13 cellular contexts compared by ENCODE assay signal in the genomic region with DNA sequence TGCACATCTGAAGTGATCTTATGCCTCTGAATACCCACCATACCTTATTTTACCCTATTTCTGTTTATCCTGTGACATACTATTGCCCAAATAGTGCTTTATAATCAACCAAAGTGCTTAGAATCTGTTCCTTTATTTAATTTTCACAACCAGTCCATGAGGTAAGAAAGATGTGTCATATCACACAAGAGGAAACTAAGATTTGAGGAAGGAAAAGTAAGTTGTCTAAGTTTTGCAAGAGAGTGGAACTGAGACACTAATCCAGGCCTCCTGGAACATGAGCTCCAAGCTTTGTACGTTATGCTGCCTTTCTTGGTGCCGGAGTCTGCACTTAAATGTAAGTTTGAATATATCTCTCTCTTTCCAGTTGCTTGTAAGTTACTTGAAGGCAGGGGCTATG. TPM values are rescaled to one million over a fixed set of nuclear protein-coding genes. Genes with fewer than 3 reads are reported as not detected.
DNase-seq lines count a peak whose midpoint lies in the region; ATAC-seq and TF ChIP-seq lines count a peak whose summit lies in the region.
"Had no signal": no experiment of that assay in that cellular context is flagged by ENCODE, and none has a peak within 500 bp of the region (broad histone marks: within the 10 kb centered on the region; RNA-seq: fewer than 3 reads in every experiment).

No MANE protein-coding gene starts in this region.

- no peak for DNase-seq in activated CD8-positive, alpha-beta T cell treated with anti-CD3 and anti-CD28 coated beads for 36 hours
- DNase-seq in activated CD8-positive, alpha-beta T cell treated with anti-CD3 and anti-CD28 coated beads, Interleukin-2, amount 10 ng/mL, durations not matched to agents 7 days and 5 days = no peak
- DNase-seq in SKM-1 (lab: John Stamatoyannopoulos, UW; ENCODE audit: unreplicated experiment) (peak; percentile 87), left ventricle myocardium inferior (no peak), gastrocnemius medialis (no peak), T-helper 1 cell (no peak)
- DNase-seq in activated CD4-positive, alpha-beta T cell treated with anti-CD3 and anti-CD28 coated beads, Interleukin-2, amount 10 ng/mL, durations not matched to agents 24 days and 14 days = no peak
- DNase-seq: activated naive CD8-positive, alpha-beta T cell treated with anti-CD3 and anti-CD28 coated beads, Interleukin-2, amount 10 ng/mL, durations not matched to agents 7 days and 5 days; effector CD4-positive, alpha-beta T cell; NCI-H446 treated with DMSO at 0.1 percent for 48 hours; SHP77 treated with DMSO at 0.1 percent for 48 hours; stimulated activated CD4-positive, alpha-beta T cell treated with anti-CD3 and anti-CD28 coated beads, Interleukin-2, amount 100 ng/mL, for 24 hours had no signal

- peak overlapping the region; percentile 66 for H3K27ac ChIP-seq in left ventricle myocardium inferior (replicated peaks)
- H3K27ac ChIP-seq in gastrocnemius medialis = peak overlapping the region; percentile 61 to 76 (median 74)

- TF ChIP-seq CTCF in activated CD8-positive, alpha-beta T cell treated with anti-CD3 and anti-CD28 coated beads for 36 hours (IDR thresholded peaks at IDR 0.05) = no peak
- TF ChIP-seq CTCF in left ventricle myocardium inferior (IDR thresholded peaks at IDR 0.05; ENCODE audit: borderline replicate concordance) = no peak
- TF ChIP-seq CTCF in gastrocnemius medialis (IDR thresholded peaks at IDR 0.05 in 4 of 5, conservative IDR thresholded peaks at IDR 0.05 in 1 of 5) = no peak

- H3K27ac Mint-ChIP-seq in activated CD8-positive, alpha-beta T cell treated with anti-CD3 and anti-CD28 coated beads for 36 hours = peak overlapping the region; percentile 6
- no peak overlapping the region for H3K27ac Mint-ChIP-seq in activated CD8-positive, alpha-beta T cell treated with anti-CD3 and anti-CD28 coated beads, Interleukin-2, amount 10 ng/mL, durations not matched to agents 7 days and 5 days
- H3K27ac Mint-ChIP-seq in activated CD4-positive, alpha-beta T cell treated with anti-CD3 and anti-CD28 coated beads, Interleukin-2, amount 10 ng/mL, durations not matched to agents 24 days and 14 days = no peak overlapping the region
- H3K27ac Mint-ChIP-seq: activated naive CD8-positive, alpha-beta T cell treated with anti-CD3 and anti-CD28 coated beads, Interleukin-2, amount 10 ng/mL, durations not matched to agents 7 days and 5 days had no signal

- no peaks in the 10 kb centered on the region for H3K9me3 ChIP-seq in left ventricle myocardium inferior (replicated peaks)
- no peaks in the 10 kb centered on the region for H3K9me3 ChIP-seq in gastrocnemius medialis

- H3K4me1 ChIP-seq in left ventricle myocardium inferior (peaks cover 84% of the 10 kb centered on the region), gastrocnemius medialis (peaks cover 65 to 77% of the 10 kb centered on the region in 2 donors)

- peaks cover 38% of the 10 kb centered on the region for H3K4me1 Mint-ChIP-seq in activated CD8-positive, alpha-beta T cell treated with anti-CD3 and anti-CD28 coated beads for 36 hours (ENCODE audit: low read depth)
- H3K4me1 Mint-ChIP-seq in activated CD8-positive, alpha-beta T cell treated with anti-CD3 and anti-CD28 coated beads, Interleukin-2, amount 10 ng/mL, durations not matched to agents 7 days and 5 days (ENCODE audit: low read depth) = peaks cover 5% of the 10 kb centered on the region
- peaks cover 18% of the 10 kb centered on the region for H3K4me1 Mint-ChIP-seq in activated CD4-positive, alpha-beta T cell treated with anti-CD3 and anti-CD28 coated beads, Interleukin-2, amount 10 ng/mL, durations not matched to agents 24 days and 14 days

- H3K36me3 Mint-ChIP-seq in activated CD8-positive, alpha-beta T cell treated with anti-CD3 and anti-CD28 coated beads for 36 hours (ENCODE audit: low read depth) = no peaks in the 10 kb centered on the region
- H3K36me3 Mint-ChIP-seq in activated CD8-positive, alpha-beta T cell treated with anti-CD3 and anti-CD28 coated beads, Interleukin-2, amount 10 ng/mL, durations not matched to agents 7 days and 5 days (ENCODE audit: low read depth) = peaks cover 2% of the 10 kb centered on the region
- peaks cover 7% of the 10 kb centered on the region for H3K36me3 Mint-ChIP-seq in activated CD4-positive, alpha-beta T cell treated with anti-CD3 and anti-CD28 coated beads, Interleukin-2, amount 10 ng/mL, durations not matched to agents 24 days and 14 days (ENCODE audit: low read depth)

- H3K27me3 Mint-ChIP-seq in activated CD8-positive, alpha-beta T cell treated with anti-CD3 and anti-CD28 coated beads for 36 hours = no peaks in the 10 kb centered on the region
- H3K27me3 Mint-ChIP-seq in activated CD8-positive, alpha-beta T cell treated with anti-CD3 and anti-CD28 coated beads, Interleukin-2, amount 10 ng/mL, durations not matched to agents 7 days and 5 days (ENCODE audit: low read depth) = no peaks in the 10 kb centered on the region
- no peaks in the 10 kb centered on the region for H3K27me3 Mint-ChIP-seq in activated CD4-positive, alpha-beta T cell treated with anti-CD3 and anti-CD28 coated beads, Interleukin-2, amount 10 ng/mL, durations not matched to agents 24 days and 14 days
- H3K27me3 Mint-ChIP-seq: activated naive CD8-positive, alpha-beta T cell treated with anti-CD3 and anti-CD28 coated beads, Interleukin-2, amount 10 ng/mL, durations not matched to agents 7 days and 5 days had no signal

- CTCF ChIA-PET in activated CD8-positive, alpha-beta T cell treated with anti-CD3 and anti-CD28 coated beads for 36 hours (lab: Charles Lee) = interaction anchor here (1.4 to 8.1 kb wide), 3 partner anchors 17 to 38 kb away, joined by 3 to 89 read pairs (median 3); a partner anchor contains a TSS
- CTCF ChIA-PET in activated CD8-positive, alpha-beta T cell treated with anti-CD3 and anti-CD28 coated beads, Interleukin-2, amount 10 ng/mL, durations not matched to agents 7 days and 5 days (lab: Charles Lee) = interaction anchor here (1.0 to 7.6 kb wide), 3 partner anchors 16 to 301 kb away, joined by 4 to 89 read pairs (median 4); a partner anchor contains a TSS

- no peak overlapping the region for H3K4me3 Mint-ChIP-seq in activated CD8-positive, alpha-beta T cell treated with anti-CD3 and anti-CD28 coated beads for 36 hours
- no peak overlapping the region for H3K4me3 Mint-ChIP-seq in activated CD8-positive, alpha-beta T cell treated with anti-CD3 and anti-CD28 coated beads, Interleukin-2, amount 10 ng/mL, durations not matched to agents 7 days and 5 days
- H3K4me3 Mint-ChIP-seq in activated CD4-positive, alpha-beta T cell treated with anti-CD3 and anti-CD28 coated beads, Interleukin-2, amount 10 ng/mL, durations not matched to agents 24 days and 14 days = no peak overlapping the region
- H3K4me3 Mint-ChIP-seq: activated naive CD8-positive, alpha-beta T cell treated with anti-CD3 and anti-CD28 coated beads, Interleukin-2, amount 10 ng/mL, durations not matched to agents 7 days and 5 days had no signal

- H3K27me3 ChIP-seq in left ventricle myocardium inferior (ENCODE audit: low read depth) (no peaks in the 10 kb centered on the region), gastrocnemius medialis (no peaks in the 10 kb centered on the region)

- no peak for TF ChIP-seq POLR2A in gastrocnemius medialis (IDR thresholded peaks at IDR 0.05)

- ATAC-seq in activated CD8-positive, alpha-beta T cell treated with anti-CD3 and anti-CD28 coated beads for 36 hours = no peak
- ATAC-seq in activated CD8-positive, alpha-beta T cell treated with anti-CD3 and anti-CD28 coated beads, Interleukin-2, amount 10 ng/mL, durations not matched to agents 7 days and 5 days = no peak
- ATAC-seq in gastrocnemius medialis (peak; percentile 37 to 74), GM19035 (IDR thresholded peaks at IDR 0.05; ENCODE audit: unreplicated experiment) (no peak)

- POLR2A ChIA-PET in activated CD8-positive, alpha-beta T cell treated with anti-CD3 and anti-CD28 coated beads for 36 hours (lab: Charles Lee) = interaction anchor here (1.2 to 1.7 kb wide), 2 partner anchors 20 to 69 kb away, joined by 3 to 6 read pairs; a partner anchor contains a TSS
- POLR2A ChIA-PET in activated CD8-positive, alpha-beta T cell treated with anti-CD3 and anti-CD28 coated beads, Interleukin-2, amount 10 ng/mL, durations not matched to agents 7 days and 5 days (lab: Charles Lee) = interaction anchor here (1.1 kb wide), 1 partner anchor 181 kb away, joined by 4 read pairs; no protein-coding TSS in a partner anchor

- H3K9me3 Mint-ChIP-seq in activated CD8-positive, alpha-beta T cell treated with anti-CD3 and anti-CD28 coated beads for 36 hours = no peaks in the 10 kb centered on the region
- H3K9me3 Mint-ChIP-seq in activated CD8-positive, alpha-beta T cell treated with anti-CD3 and anti-CD28 coated beads, Interleukin-2, amount 10 ng/mL, durations not matched to agents 7 days and 5 days (ENCODE audit: insufficient read depth) = no peaks in the 10 kb centered on the region
- no peaks in the 10 kb centered on the region for H3K9me3 Mint-ChIP-seq in activated CD4-positive, alpha-beta T cell treated with anti-CD3 and anti-CD28 coated beads, Interleukin-2, amount 10 ng/mL, durations not matched to agents 24 days and 14 days
- H3K9me3 Mint-ChIP-seq: activated naive CD8-positive, alpha-beta T cell treated with anti-CD3 and anti-CD28 coated beads, Interleukin-2, amount 10 ng/mL, durations not matched to agents 7 days and 5 days had no signal

- peaks cover 19% of the 10 kb centered on the region for H3K36me3 ChIP-seq in left ventricle myocardium inferior
- H3K36me3 ChIP-seq in gastrocnemius medialis = peaks cover 0 to 15% of the 10 kb centered on the region in 2 donors

- in situ Hi-C loops in gastrocnemius medialis (cut with MboI; ENCODE audit: low sequenced_read_pairs in 4 of 4) = no loop called here

- intact Hi-C loops in activated CD8-positive, alpha-beta T cell treated with anti-CD3 and anti-CD28 coated beads for 36 hours (cut with micrococcal nuclease) = no loop called here
- intact Hi-C loops in left ventricle myocardium inferior (cut with micrococcal nuclease) (no loop called here), gastrocnemius medialis (cut with DNase I; ENCODE audit: low total_unique reads) (no loop called here)
- intact Hi-C loops in activated CD4-positive, alpha-beta T cell treated with anti-CD3 and anti-CD28 coated beads, Interleukin-2, amount 10 ng/mL, durations not matched to agents 24 days and 14 days (cut with micrococcal nuclease) = no loop called here

- H3K4me3 ChIP-seq in left ventricle myocardium inferior (no peak overlapping the region), gastrocnemius medialis (peak overlapping the region in 1 of 4 donors; percentile 10)

RNA-seq across cellular contexts. Expression of a gene that starts 17.2 kb away (rescaled TPM):
- 10 to 100 TPM; 41.6 to 41.9 TPM for total RNA-seq in activated CD8-positive, alpha-beta T cell treated with anti-CD3 and anti-CD28 coated beads for 36 hours
- 10 to 100 TPM; 53.1 to 55.0 TPM for total RNA-seq in activated CD8-positive, alpha-beta T cell treated with anti-CD3 and anti-CD28 coated beads, Interleukin-2, amount 10 ng/mL, durations not matched to agents 7 days and 5 days
- total RNA-seq in left ventricle myocardium inferior (40.7 TPM), gastrocnemius medialis (100 to 1,000 TPM in 1 of 4 donors, 10 to 100 TPM in 3; 49.4 to 100 (median 74.2) TPM)
- 48.7 and 52.7 TPM in 2 replicates for total RNA-seq in activated CD4-positive, alpha-beta T cell treated with anti-CD3 and anti-CD28 coated beads, Interleukin-2, amount 10 ng/mL, durations not matched to agents 24 days and 14 days

RNA-seq across cellular contexts. Expression of a gene that starts 31.6 kb away (rescaled TPM):
- 10 to 100 TPM; 25.8 to 29.1 TPM for total RNA-seq in activated CD8-positive, alpha-beta T cell treated with anti-CD3 and anti-CD28 coated beads for 36 hours
- total RNA-seq in activated CD8-positive, alpha-beta T cell treated with anti-CD3 and anti-CD28 coated beads, Interleukin-2, amount 10 ng/mL, durations not matched to agents 7 days and 5 days = 10 to 100 TPM; 26.9 to 29.9 TPM
- total RNA-seq in left ventricle myocardium inferior = 26.7 TPM
- 10 to 100 TPM; 35.7 to 74.7 (median 41.0) TPM for total RNA-seq in gastrocnemius medialis
- 24.1 and 27.1 TPM in 2 replicates for total RNA-seq in activated CD4-positive, alpha-beta T cell treated with anti-CD3 and anti-CD28 coated beads, Interleukin-2, amount 10 ng/mL, durations not matched to agents 24 days and 14 days

RNA-seq across cellular contexts. Expression of a gene that starts 38.1 kb away (rescaled TPM):
- 10 to 100 TPM; 12.2 to 14.6 TPM for total RNA-seq in activated CD8-positive, alpha-beta T cell treated with anti-CD3 and anti-CD28 coated beads for 36 hours
- 10 to 100 TPM; 15.0 to 18.3 TPM for total RNA-seq in activated CD8-positive, alpha-beta T cell treated with anti-CD3 and anti-CD28 coated beads, Interleukin-2, amount 10 ng/mL, durations not matched to agents 7 days and 5 days
- total RNA-seq in left ventricle myocardium inferior = not detected
- total RNA-seq in gastrocnemius medialis = not detected
- total RNA-seq in activated CD4-positive, alpha-beta T cell treated with anti-CD3 and anti-CD28 coated beads, Interleukin-2, amount 10 ng/mL, durations not matched to agents 24 days and 14 days = 6.7 and 7.9 TPM in 2 replicates

Comparison
In these comparisons a context has a peak if more than half of its experiments do, and no peak if none do; other contexts are left out.
1. ATAC-seq: peak in gastrocnemius medialis (2 of 2); none in activated CD8-positive, alpha-beta T cell treated with anti-CD3 and anti-CD28 coated beads for 36 hours (single experiment), activated CD8-positive, alpha-beta T cell treated with anti-CD3 and anti-CD28 coated beads, Interleukin-2, amount 10 ng/mL, durations not matched to agents 7 days and 5 days (single experiment) and GM19035 (single experiment).